ENCODE assay signal across 8 cellular contexts in genomic region chr3:20186600-20187004, GRCh38. TPM values are rescaled to one million over a fixed set of nuclear protein-coding genes. Genes with fewer than 3 reads are reported as not detected.
A peak's percentile ranks its signal among the peaks of the same experiment; 100 is the strongest.
DNase-seq lines count a peak whose midpoint lies in the region; ATAC-seq and TF ChIP-seq lines count a peak whose summit lies in the region.

No MANE protein-coding gene starts in this region.

- no peak for TF ChIP-seq POLR2A in testis (IDR thresholded peaks at IDR 0.05)

- H3K27me3 ChIP-seq in HAP-1 (ENCODE audit: low read depth) (no peaks in the 10 kb centered on the region), RWPE2 (ENCODE audit: insufficient read depth, poor library complexity, severe bottlenecking) (no peaks in the 10 kb centered on the region), right cardiac atrium (ENCODE audit: control insufficient read depth, insufficient read depth) (no peaks in the 10 kb centered on the region), testis (no peaks in the 10 kb centered on the region)

- H3K9me3 ChIP-seq in HAP-1, result no peaks in the 10 kb centered on the region
- no peaks in the 10 kb centered on the region for H3K9me3 ChIP-seq in RWPE2 (ENCODE audit: severe bottlenecking)
- H3K9me3 ChIP-seq in right cardiac atrium (ENCODE audit: control insufficient read depth, low read length), result no peaks in the 10 kb centered on the region
- no peaks in the 10 kb centered on the region for H3K9me3 ChIP-seq in testis

- peak overlapping the region; percentile 74 for H3K4me3 ChIP-seq in HAP-1
- peak overlapping the region; percentile 62 for H3K4me3 ChIP-seq in RWPE2 (ENCODE audit: severe bottlenecking)
- H3K4me3 ChIP-seq in right cardiac atrium (ENCODE audit: low read length), result peak overlapping the region; percentile 62
- peak overlapping the region; percentile 68 to 80 for H3K4me3 ChIP-seq in testis

- ATAC-seq in RWPE2 (ENCODE audit: low read depth) (no peak), right cardiac atrium (peak in 1 of 2 donors; percentile 10), GM21381 (IDR thresholded peaks at IDR 0.05; ENCODE audit: unreplicated experiment) (no peak)

- 2% methylated on average over 9 of the region's 9 CpGs for WGBS in right cardiac atrium
- 1% methylated on average over 9 of the region's 9 CpGs for WGBS in testis, 2 donors

- DNase-seq in Daoy (ENCODE audit: low read depth) (peak; percentile 1), HAP-1 (ENCODE audit: low spot score in 2 of 2) (peak in 1 of 2 experiments; percentile 9), RWPE2 (ENCODE audit: low spot score) (no peak), right cardiac atrium (no peak), testis (no peak), NCI-H1048 (lab: John Stamatoyannopoulos, UW) (no peak), NCI-H1694 treated with DMSO at 0.1 percent for 48 hours (lab: John Stamatoyannopoulos, UW) (no peak)

- H3K27ac ChIP-seq in RWPE2 (ENCODE audit: poor library complexity, severe bottlenecking) (peak overlapping the region; percentile 68), right cardiac atrium (ENCODE audit: low read length) (peak overlapping the region; percentile 81), testis (peak overlapping the region; percentile 76 to 95)

- in situ Hi-C loops in HAP-1 (cut with MboI; ENCODE audit: low sequenced_read_pairs), result no loop called here

- intact Hi-C loops in right cardiac atrium (cut with DNase I), result loop anchor here in 3 of 4 donors (5.0 to 10.0 kb wide), 3 partner anchors 149 to 242 kb away; partner anchors contain the start of gene RAB5A (in 2 of the 3)
- intact Hi-C loops in testis (cut with DNase I; ENCODE audit: low total_unique reads), result no loop called here

- TF ChIP-seq CTCF in RWPE2 (IDR thresholded peaks at IDR 0.05; ENCODE audit: poor library complexity, severe bottlenecking) (no peak), testis (IDR thresholded peaks at IDR 0.05) (no peak)

- H3K4me1 ChIP-seq in HAP-1, result peaks cover 14% of the 10 kb centered on the region; the same call in 1 of the 2 replicates
- H3K4me1 ChIP-seq in RWPE2 (ENCODE audit: insufficient read depth, poor library complexity, severe bottlenecking), result peaks cover 13% of the 10 kb centered on the region
- no peaks in the 10 kb centered on the region for H3K4me1 ChIP-seq in right cardiac atrium (ENCODE audit: control insufficient read depth, insufficient read depth, low read length)
- H3K4me1 ChIP-seq in testis, result peaks cover 7% of the 10 kb centered on the region

- H3K36me3 ChIP-seq in HAP-1 (replicated peaks) (peaks cover 18% of the 10 kb centered on the region), RWPE2 (ENCODE audit: low read depth) (peaks cover 26% of the 10 kb centered on the region), testis (ENCODE audit: low read depth, missing control alignments) (no peaks in the 10 kb centered on the region)

RNA-seq across cellular contexts. Expression of gene SGO1, which starts 0.6 kb away (rescaled TPM):
- 13.3 and 14.6 TPM in 2 replicates for total RNA-seq in Daoy (2014; rRNA removed; shearing (Covaris generic))
- total RNA-seq in right cardiac atrium, result under 1 TPM; 0.20 to 0.43 (median 0.24) TPM
- not detected for polyA plus RNA-seq in right cardiac atrium
- total RNA-seq in testis, result 10 to 100 TPM; 10.0 to 11.9 TPM
- 4.4 TPM for polyA plus RNA-seq in testis (ENCODE audit: insufficient read depth, low read depth, low replicate concordance)

Comparison
In these comparisons a context has a peak if more than half of its experiments do, and no peak if none do; other contexts are left out.
1. RNA of gene SGO1, which starts 0.6 kb away (total RNA-seq): 13.3 to 14.6 TPM in Daoy and 10.0 to 11.9 TPM in testis; 0.20 to 0.43 TPM in right cardiac atrium; every median in the first group is over 4 times any median in the second.
2. Peak in every context shown above with its lines, with median percentiles within 50 percentile points of each other: H3K4me3 ChIP-seq and H3K27ac ChIP-seq.